Comparison of ENCODE assay signal across 11 cellular contexts in genomic region chr16:27720731-27721547, GRCh38.
DNase-seq lines count a peak whose midpoint lies in the region; ATAC-seq and TF ChIP-seq lines count a peak whose summit lies in the region.
"Had no signal": no experiment of that assay in that cellular context is flagged by ENCODE, and none has a peak within 500 bp of the region (broad histone marks: within the 10 kb centered on the region; RNA-seq: fewer than 3 reads in every experiment).

No MANE protein-coding gene starts in this region.

- TF ChIP-seq POLR2A in Peyer's patch (IDR thresholded peaks at IDR 0.05) (no peak), tibial nerve (IDR thresholded peaks at IDR 0.05) (no peak)

- H3K4me3 ChIP-seq in Peyer's patch = no peak overlapping the region
- H3K4me3 ChIP-seq in fibroblast of lung (replicated peaks in 1 of 4; ENCODE audit: control extremely low read depth in 1 of 4, insufficient read depth in 1 of 4, low read depth in 3 of 4, low read length in 4 of 4) = peak overlapping the region in 1 of 4 experiments; percentile 30
- H3K4me3 ChIP-seq in muscle layer of colon (ENCODE audit: low read depth in 1 of 2, low read length in 2 of 2) = no peak overlapping the region
- peak overlapping the region in 1 of 4 donors; percentile 4 for H3K4me3 ChIP-seq in tibial nerve

- no peak for TF ChIP-seq EP300 in tibial nerve (IDR thresholded peaks at IDR 0.05)

- H3K27ac ChIP-seq in Peyer's patch = peak overlapping the region; percentile 43 to 81 (median 72)
- H3K27ac ChIP-seq in fibroblast of lung (ENCODE audit: insufficient read depth, low read length) = peak overlapping the region; percentile 17
- H3K27ac ChIP-seq in muscle layer of colon (ENCODE audit: low read depth, low read length) = peak overlapping the region; percentile 31
- peak overlapping the region; percentile 66 to 80 (median 68) for H3K27ac ChIP-seq in tibial nerve

- no peak overlapping the region for H3K4me3 Mint-ChIP-seq in activated T-helper 17 cell treated with anti-CD3 and anti-CD28 coated beads, Interleukin-2, amount 50 U/mL, for 72 hours

- no peak for ATAC-seq in activated T-helper 17 cell treated with anti-CD3 and anti-CD28 coated beads, Interleukin-2, amount 50 U/mL, for 72 hours (replicated peaks)

- H3K9me3 ChIP-seq in Peyer's patch (no peaks in the 10 kb centered on the region), fibroblast of lung (ENCODE audit: control insufficient read depth, insufficient read depth, low read depth, low read length) (no peaks in the 10 kb centered on the region), muscle layer of colon (ENCODE audit: low read length) (no peaks in the 10 kb centered on the region), tibial nerve (no peaks in the 10 kb centered on the region)

- H2AFZ ChIP-seq in fibroblast of lung (ENCODE audit: low read length) = peak overlapping the region; percentile 41

- H3K4me2 ChIP-seq in fibroblast of lung (ENCODE audit: extremely low read depth, insufficient read depth, low read length) = peak overlapping the region; percentile 2

- H3K27me3 ChIP-seq in Peyer's patch (no peaks in the 10 kb centered on the region), fibroblast of lung (ENCODE audit: control insufficient read depth, insufficient read depth, low read length) (no peaks in the 10 kb centered on the region), muscle layer of colon (ENCODE audit: control insufficient read depth in 1 of 2, insufficient read depth in 2 of 2, low read length in 2 of 2) (no peaks in the 10 kb centered on the region), tibial nerve (no peaks in the 10 kb centered on the region)

- no peak overlapping the region for H3K9ac ChIP-seq in fibroblast of lung (ENCODE audit: insufficient read depth, low read length)
- H3K9ac ChIP-seq in muscle layer of colon (ENCODE audit: low read length) = no peak overlapping the region

- no peaks in the 10 kb centered on the region for H3K79me2 ChIP-seq in fibroblast of lung (ENCODE audit: control insufficient read depth, insufficient read depth, low read length)

- H3K36me3 Mint-ChIP-seq in activated T-helper 17 cell treated with anti-CD3 and anti-CD28 coated beads, Interleukin-2, amount 50 U/mL, for 72 hours (ENCODE audit: low read depth) = peaks cover 6% of the 10 kb centered on the region

- H3K9me3 Mint-ChIP-seq in activated T-helper 17 cell treated with anti-CD3 and anti-CD28 coated beads, Interleukin-2, amount 50 U/mL, for 72 hours = no peaks in the 10 kb centered on the region

- peaks cover 0 to 3% (median 0%) of the 10 kb centered on the region in 3 donors for H3K36me3 ChIP-seq in Peyer's patch
- H3K36me3 ChIP-seq in fibroblast of lung (ENCODE audit: control insufficient read depth, insufficient read depth, low read length) = peaks cover 2% of the 10 kb centered on the region
- H3K36me3 ChIP-seq in muscle layer of colon (ENCODE audit: insufficient read depth, low read length) = no peaks in the 10 kb centered on the region
- peaks cover 0 to 7% (median 0%) of the 10 kb centered on the region in 3 donors for H3K36me3 ChIP-seq in tibial nerve

- peaks cover 0 to 30% (median 5%) of the 10 kb centered on the region in 4 donors for H3K4me1 ChIP-seq in Peyer's patch
- H3K4me1 ChIP-seq in fibroblast of lung (ENCODE audit: control insufficient read depth, extremely low read depth, insufficient read depth, low read length) = peaks cover 8% of the 10 kb centered on the region
- H3K4me1 ChIP-seq in muscle layer of colon (ENCODE audit: insufficient read depth, low read length) = peaks cover 17% of the 10 kb centered on the region
- peaks cover 0 to 84% (median 47%) of the 10 kb centered on the region in 4 donors for H3K4me1 ChIP-seq in tibial nerve

- no peaks in the 10 kb centered on the region for H3K27me3 Mint-ChIP-seq in activated T-helper 17 cell treated with anti-CD3 and anti-CD28 coated beads, Interleukin-2, amount 50 U/mL, for 72 hours

- no peak overlapping the region for H3K27ac Mint-ChIP-seq in activated T-helper 17 cell treated with anti-CD3 and anti-CD28 coated beads, Interleukin-2, amount 50 U/mL, for 72 hours

- DNase-seq in Peyer's patch = peak in 1 of 3 donors; percentile 48
- DNase-seq in fibroblast of lung (ENCODE audit: low read depth in 2 of 2) = no peak
- DNase-seq in tibial nerve (ENCODE audit: low spot score in 2 of 2) = peak; percentile 19 to 32
- no peak for DNase-seq in GDM1 (lab: John Stamatoyannopoulos, UW)
- DNase-seq in activated naive CD4-positive, alpha-beta T cell treated with Interleukin-2 at 50 U/mL for 16 hours = no peak
- DNase-seq: activated T-cell treated with anti-CD3 and anti-CD28 coated beads for 4 hours, DMS153, foreskin melanocyte, NCI-H1092 had no signal

- no peak for TF ChIP-seq CTCF in Peyer's patch (IDR thresholded peaks at IDR 0.05)
- no peak for TF ChIP-seq CTCF in fibroblast of lung (conservative IDR thresholded peaks at IDR 0.05 in 1 of 2, IDR thresholded peaks at IDR 0.05 in 1 of 2; ENCODE audit: low read depth in 1 of 2, low read length in 2 of 2)
- TF ChIP-seq CTCF in tibial nerve (IDR thresholded peaks at IDR 0.05) = no peak

- no peaks in the 10 kb centered on the region for H4K20me1 ChIP-seq in fibroblast of lung (ENCODE audit: control insufficient read depth, extremely low read depth, insufficient read depth, low read length)

- 40 to 43% methylated on average over 20 of the region's 20 CpGs for WGBS in tibial nerve, 2 donors

- H3K4me1 Mint-ChIP-seq in activated T-helper 17 cell treated with anti-CD3 and anti-CD28 coated beads, Interleukin-2, amount 50 U/mL, for 72 hours = no peaks in the 10 kb centered on the region

Comparison
In these comparisons a context has a peak if more than half of its experiments do, and no peak if none do; other contexts are left out.
1. DNase-seq: peak in tibial nerve (2 of 2); none in fibroblast of lung (0 of 2), GDM1 (single experiment) and activated naive CD4-positive, alpha-beta T cell treated with Interleukin-2 at 50 U/mL for 16 hours (single experiment).
2. H3K27ac ChIP-seq: peak in every context shown above with its lines; median percentile 72 in Peyer's patch; 68 in tibial nerve; 31 in muscle layer of colon; 17 in fibroblast of lung.